In genomic region chr11:91660036-91660435, GRCh38 we compare ENCODE assay signal across 8 cellular contexts.
"Had no signal": no experiment of that assay in that cellular context is flagged by ENCODE, and none has a peak within 500 bp of the region (broad histone marks: within the 10 kb centered on the region; RNA-seq: fewer than 3 reads in every experiment).

No MANE protein-coding gene starts in this region.

- DNase-seq: GDM1, GF-D8 had no signal

- ATAC-seq: GM12878 had no signal

- FAIRE-seq: G401.6, GM12878, GM12891, GM12892, GM18507, GM19239 had no signal

- H3K4me3 ChIP-seq: GM12878 had no signal
